ENCODE assay signal across 8 cellular contexts in the genomic region with DNA sequence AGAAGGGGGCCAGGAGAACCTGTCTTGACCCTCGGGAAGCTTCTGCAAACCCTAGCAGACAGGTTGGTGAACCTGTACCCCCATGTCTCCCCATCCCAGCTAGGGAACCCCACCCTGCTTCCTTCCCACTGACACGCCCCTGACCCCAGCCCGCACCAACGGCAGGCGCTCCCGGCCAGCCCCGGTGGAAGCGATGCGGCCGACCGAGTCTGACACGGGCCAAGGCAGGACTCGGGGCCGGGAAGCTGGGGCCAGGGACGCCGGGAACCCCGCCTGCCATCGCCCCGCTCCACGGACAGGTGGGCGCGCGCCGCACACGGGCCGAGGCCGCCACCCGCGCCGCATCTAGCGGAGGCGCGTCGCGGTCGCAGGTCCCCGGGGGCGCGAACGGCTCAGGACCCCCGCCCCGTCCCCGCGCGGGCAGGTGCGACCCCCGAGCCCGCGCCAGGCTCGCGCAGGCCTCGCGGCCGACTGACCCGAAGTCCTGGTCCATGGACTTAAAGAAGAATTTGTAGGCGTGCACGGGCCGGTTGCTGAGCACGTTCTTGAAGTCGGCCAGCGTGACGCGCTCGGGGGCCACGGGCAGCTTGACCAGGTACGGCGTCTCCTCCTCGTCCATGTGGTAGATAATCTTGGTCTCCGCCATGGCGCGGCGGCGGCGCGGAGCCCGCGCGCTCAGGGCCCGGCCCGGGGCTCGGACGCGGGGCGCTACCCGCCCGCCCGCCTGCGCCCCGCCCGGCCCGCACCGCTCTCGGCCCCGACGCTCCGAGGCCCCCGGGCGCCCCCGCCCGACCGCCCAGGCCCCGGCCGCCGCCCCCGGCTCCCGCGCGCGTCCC. TPM values are rescaled to one million over a fixed set of nuclear protein-coding genes. Genes with fewer than 3 reads are reported as not detected.
DNase-seq lines count a peak whose midpoint lies in the region; ATAC-seq, FAIRE-seq and TF ChIP-seq lines count a peak whose summit lies in the region.

No MANE protein-coding gene starts in this region.

- intact Hi-C loops in mammary epithelial cell (cut with micrococcal nuclease): loop anchor here (1.0 to 5.0 kb wide), 4 partner anchors 24 to 159 kb away; partner anchors contain the start of gene CCNL2
- intact Hi-C loops in vagina (cut with DNase I): loop anchor here (5.0 kb wide), 1 partner anchor 41 kb away; the partner anchor contains the start of genes ACAP3 and PUSL1

- H3K36me3 Mint-ChIP-seq in memory B cell: peaks cover 2% of the 10 kb centered on the region

- peak overlapping the region; percentile 99 for H3K9ac ChIP-seq in Karpas-422 (ENCODE audit: low read length)
- H3K9ac ChIP-seq in mammary epithelial cell (ENCODE audit: insufficient read depth, low read length): peak overlapping the region; percentile 65

- in situ Hi-C loops in mammary epithelial cell (cut with MboI; ENCODE audit: low sequenced_read_pairs in 2 of 2): no loop called here

- TF ChIP-seq CTCF in C4-2B (conservative IDR thresholded peaks at IDR 0.05) (no peak), mammary epithelial cell (conservative IDR thresholded peaks at IDR 0.05 in 1 of 2, IDR thresholded peaks at IDR 0.05 in 1 of 2; ENCODE audit: extremely low read depth in 1 of 2, insufficient read depth in 1 of 2, low read depth in 1 of 2, low read length in 2 of 2) (no peak), vagina (IDR thresholded peaks at IDR 0.05) (no peak), D721Med (IDR thresholded peaks at IDR 0.05; ENCODE audit: insufficient read depth, missing control alignments) (no peak)

- peaks cover 46% of the 10 kb centered on the region; the same call in 1 of the 2 replicates for H4K20me1 ChIP-seq in Karpas-422 (ENCODE audit: insufficient read depth, low read depth, low read length)
- H4K20me1 ChIP-seq in mammary epithelial cell (ENCODE audit: insufficient read depth, low read length): no peaks in the 10 kb centered on the region

- DNase-seq in Karpas-422 (peak; percentile 55), mammary epithelial cell (peak; percentile 40), memory B cell (ENCODE audit: low spot score in 2 of 2) (no peak), vagina (ENCODE audit: extremely low spot score in 2 of 2) (no peak), D341Med (ENCODE audit: low spot score) (no peak), D721Med (ENCODE audit: insufficient read length, low spot score) (no peak)

- dilution Hi-C loops in mammary epithelial cell (cut with HindIII; ENCODE audit: low sequenced_read_pairs): loop anchor here (10.0 kb wide), 2 partner anchors 124 to 174 kb away; partner anchors contain the start of gene TTLL10

- peak overlapping the region; percentile 94 for H3K4me2 ChIP-seq in Karpas-422 (ENCODE audit: low read depth, low read length, poor library complexity, severe bottlenecking)
- H3K4me2 ChIP-seq in mammary epithelial cell (ENCODE audit: insufficient read depth, low read depth, low read length): peak overlapping the region; percentile 98

- no peaks in the 10 kb centered on the region for H3K27me3 ChIP-seq in Karpas-422 (ENCODE audit: low read length)
- H3K27me3 ChIP-seq in mammary epithelial cell (ENCODE audit: insufficient read depth, low read length): no peaks in the 10 kb centered on the region
- H3K27me3 ChIP-seq in vagina: no peaks in the 10 kb centered on the region

- no peak overlapping the region for H2AFZ ChIP-seq in Karpas-422 (ENCODE audit: low read length)
- no peak overlapping the region for H2AFZ ChIP-seq in mammary epithelial cell (ENCODE audit: low read depth, low read length)

- H3K79me2 ChIP-seq in Karpas-422 (ENCODE audit: low read length): peaks cover 53% of the 10 kb centered on the region
- peaks cover 60% of the 10 kb centered on the region for H3K79me2 ChIP-seq in mammary epithelial cell (ENCODE audit: insufficient read depth, low read length)

- H3K4me3 Mint-ChIP-seq in memory B cell: peak overlapping the region; percentile 84

- H3K4me3 ChIP-seq in Karpas-422 (ENCODE audit: low read length) (peak overlapping the region; percentile 99), mammary epithelial cell (replicated peaks in 1 of 3; ENCODE audit: insufficient read depth in 1 of 3, low read depth in 2 of 3, low read length in 3 of 3) (peak overlapping the region; percentile 66 to 93 (median 87)), vagina (peak overlapping the region; percentile 71 to 97)

- FAIRE-seq in D721Med (lab: Jason Lieb, UNC): no peak

- no peaks in the 10 kb centered on the region for H3K9me2 ChIP-seq in Karpas-422 (replicated peaks; ENCODE audit: insufficient read depth, low read length)

- H3K4me1 ChIP-seq in Karpas-422 (ENCODE audit: low read length): peaks cover 57% of the 10 kb centered on the region
- peaks cover 45% of the 10 kb centered on the region for H3K4me1 ChIP-seq in mammary epithelial cell (ENCODE audit: insufficient read depth, low read length)
- H3K4me1 ChIP-seq in vagina: peaks cover 72% of the 10 kb centered on the region

- peaks cover 21% of the 10 kb centered on the region for H3K4me1 Mint-ChIP-seq in memory B cell

- no peaks in the 10 kb centered on the region for H3K9me3 Mint-ChIP-seq in memory B cell

- CTCF ChIA-PET in mammary epithelial cell (lab: Charles Lee; ENCODE audit: low non-redundant PET): no interaction called here

- H3K27ac Mint-ChIP-seq in memory B cell: no peak overlapping the region

- H3K9me3 ChIP-seq in Karpas-422 (ENCODE audit: low read length) (no peaks in the 10 kb centered on the region), mammary epithelial cell (replicated peaks; ENCODE audit: insufficient read depth, low read length) (no peaks in the 10 kb centered on the region), vagina (no peaks in the 10 kb centered on the region)

- no peak for TF ChIP-seq POLR2A in vagina (IDR thresholded peaks at IDR 0.05)

- H3K36me3 ChIP-seq in Karpas-422 (ENCODE audit: insufficient read depth, low read length) (no peaks in the 10 kb centered on the region), mammary epithelial cell (ENCODE audit: insufficient read depth, low read length) (no peaks in the 10 kb centered on the region), vagina (peaks cover 0 to under 1% of the 10 kb centered on the region in 2 donors)

- BruUV-seq in mammary epithelial cell (replicated peaks; lab: Mats Ljungman, UMichigan): no TSS peak

- ATAC-seq in GM21447 (IDR thresholded peaks at IDR 0.05; ENCODE audit: unreplicated experiment) (peak; percentile 30), memory B cell (ENCODE audit: low read depth) (peak; percentile 42)

- WGBS in mammary epithelial cell (ENCODE audit: low coverage, missing lambda C conversion rate): 0% methylated on average over 5 of the region's 109 CpGs

- H3K27me3 Mint-ChIP-seq in memory B cell: peaks cover 8% of the 10 kb centered on the region

- peak overlapping the region; percentile 99 for H3K27ac ChIP-seq in C4-2B
- peak overlapping the region; percentile 86 for H3K27ac ChIP-seq in Karpas-422 (ENCODE audit: low read length)
- H3K27ac ChIP-seq in mammary epithelial cell (ENCODE audit: insufficient read depth, low read depth, low read length): peak overlapping the region; percentile 47
- peak overlapping the region; percentile 81 for H3K27ac ChIP-seq in vagina

RNA-seq across cellular contexts. Expression of gene DVL1, which starts 0.6 kb away (rescaled TPM):
- 36.0 and 104 TPM in 2 replicates for total RNA-seq in Karpas-422 (2014; rRNA removed; shearing (Covaris generic); ENCODE audit: low replicate concordance)
- total RNA-seq in mammary epithelial cell (100 to 1,000 TPM in 1 of 2 donors, 10 to 100 TPM in 1; 62.0 to 109 TPM), vagina (72.4 TPM)
- 37.4 TPM for polyA plus RNA-seq in mammary epithelial cell
- 20.1 TPM for polyA minus RNA-seq in mammary epithelial cell

RNA-seq across cellular contexts. Expression of gene MXRA8, which starts 9.7 kb away (rescaled TPM):
- total RNA-seq in Karpas-422 (2014; rRNA removed; shearing (Covaris generic); ENCODE audit: low replicate concordance): not detected in 2 replicates
- total RNA-seq in mammary epithelial cell: 1 to 10 TPM in 1 of 2 donors, not detected in 1; 6.2 TPM
- 0.09 TPM for polyA plus RNA-seq in mammary epithelial cell
- polyA minus RNA-seq in mammary epithelial cell: not detected
- 136 TPM for total RNA-seq in vagina

RNA-seq across cellular contexts. Expression of gene TAS1R3, which starts 17.6 kb away (rescaled TPM):
- 49.2 and 82.6 TPM in 2 replicates for total RNA-seq in Karpas-422 (2014; rRNA removed; shearing (Covaris generic); ENCODE audit: low replicate concordance)
- total RNA-seq in mammary epithelial cell (under 1 TPM in 1 of 2 donors, not detected in 1; under 0.01 TPM), vagina (0.74 TPM)
- polyA plus RNA-seq in mammary epithelial cell: 0.09 TPM
- not detected for polyA minus RNA-seq in mammary epithelial cell

RNA-seq across cellular contexts. Expression of gene CPTP, which starts 24.0 kb away (rescaled TPM):
- 35.0 and 74.7 TPM in 2 replicates for total RNA-seq in Karpas-422 (2014; rRNA removed; shearing (Covaris generic); ENCODE audit: low replicate concordance)
- total RNA-seq in mammary epithelial cell (10 to 100 TPM; 12.0 to 25.0 TPM), vagina (20.9 TPM)
- polyA plus RNA-seq in mammary epithelial cell: 16.4 TPM
- polyA minus RNA-seq in mammary epithelial cell: 3.6 TPM

RNA-seq across cellular contexts. Expression of gene INTS11, which starts 24.2 kb away (rescaled TPM):
- total RNA-seq in Karpas-422 (2014; rRNA removed; shearing (Covaris generic); ENCODE audit: low replicate concordance): 69.8 and 168 TPM in 2 replicates
- 100 to 1,000 TPM in 1 of 2 donors, 10 to 100 TPM in 1; 46.3 to 107 TPM for total RNA-seq in mammary epithelial cell
- 109 TPM for polyA plus RNA-seq in mammary epithelial cell
- polyA minus RNA-seq in mammary epithelial cell: 162 TPM
- 142 TPM for total RNA-seq in vagina

Comparison
In these comparisons a context has a peak if more than half of its experiments do, and no peak if none do; other contexts are left out.
1. H3K27ac ChIP-seq: peak in every context shown above with its lines; median percentile 99 in C4-2B; 86 in Karpas-422; 81 in vagina; 47 in mammary epithelial cell.
2. DNase-seq: peak in Karpas-422 (single experiment) and mammary epithelial cell (single experiment); none in memory B cell (0 of 2), vagina (0 of 2), D341Med (single experiment) and D721Med (single experiment).
3. RNA of gene MXRA8, which starts 9.7 kb away (total RNA-seq): 136 TPM in vagina (single experiment); 6.2 TPM in mammary epithelial cell and not detected in Karpas-422; every median in the first group is over 10 times any median in the second.
4. RNA of gene TAS1R3, which starts 17.6 kb away (total RNA-seq): 49.2 to 82.6 TPM in Karpas-422; 0.74 TPM in vagina (single experiment) and under 0.01 TPM in mammary epithelial cell; every median in the first group is over 10 times any median in the second.
5. Peak in every context shown above with its lines, with median percentiles within 50 percentile points of each other: H3K4me3 ChIP-seq.